Comparison of ENCODE assay signal across 12 cellular contexts in genomic region chr19:15260939-15261338, GRCh38. TPM values are rescaled to one million over a fixed set of nuclear protein-coding genes. Genes with fewer than 3 reads are reported as not detected.
DNase-seq lines count a peak whose midpoint lies in the region; ATAC-seq, FAIRE-seq and TF ChIP-seq lines count a peak whose summit lies in the region.
"Had no signal": no experiment of that assay in that cellular context is flagged by ENCODE, and none has a peak within 500 bp of the region (broad histone marks: within the 10 kb centered on the region; RNA-seq: fewer than 3 reads in every experiment).

No MANE protein-coding gene starts in this region.

- intact Hi-C loops in HepG2 (cut with micrococcal nuclease; ENCODE audit: unreplicated experiment) (loop anchor here (5.0 to 10.0 kb wide), 2 partner anchors 64 to 156 kb away; partner anchors contain the start of gene AKAP8L), right lobe of liver (cut with DNase I) (loop anchor here (5.0 to 10.0 kb wide), 3 partner anchors 64 to 296 kb away; partner anchors contain the start of gene AKAP8 (in 1 of the 2)), Panc1 (cut with micrococcal nuclease; ENCODE audit: unreplicated experiment) (no loop called here)

- no peak overlapping the region for H3K4me3 ChIP-seq in HepG2 (replicated peaks in 1 of 3; ENCODE audit: insufficient read depth in 1 of 3, low read depth in 2 of 3, low read length in 3 of 3)
- no peak overlapping the region for H3K4me3 ChIP-seq in right lobe of liver
- no peak overlapping the region for H3K4me3 ChIP-seq in Panc1 (ENCODE audit: low read depth in 2 of 2, low read length in 2 of 2)
- no peak overlapping the region for H3K4me3 ChIP-seq in fibroblast of pulmonary artery (replicated peaks; ENCODE audit: low read depth, low read length)
- H3K4me3 ChIP-seq: spleen had no signal

- no peak overlapping the region for H2AFZ ChIP-seq in HepG2 (ENCODE audit: low read length)

- WGBS in HepG2 (ENCODE audit: low lambda C conversion rate), result 96% methylated on average over 8 of the region's 8 CpGs
- 73% methylated on average over 6 of the region's 8 CpGs for WGBS in right lobe of liver (ENCODE audit: insufficient coverage, low coverage, low lambda C conversion rate, missing lambda C conversion rate)

- peaks cover 65 to 95% of the 10 kb centered on the region in 2 experiments for H3K36me3 ChIP-seq in HepG2 (replicated peaks in 1 of 2; ENCODE audit: control insufficient read depth in 1 of 2, insufficient read depth in 2 of 2, low read length in 2 of 2)
- H3K36me3 ChIP-seq in right lobe of liver, result peaks cover 11 to 90% (median 48%) of the 10 kb centered on the region in 4 donors
- H3K36me3 ChIP-seq in Panc1 (ENCODE audit: control insufficient read depth, insufficient read depth, low read length), result peaks cover 13% of the 10 kb centered on the region; the same call in 1 of the 2 replicates

- TF ChIP-seq RAD21 in HepG2 (CRISPR knock-in tag; IDR thresholded peaks at IDR 0.05), result no peak

- ATAC-seq in HepG2, result no peak
- ATAC-seq in right lobe of liver, result no peak
- ATAC-seq in Panc1, result no peak
- no peak for ATAC-seq in HG02840 (IDR thresholded peaks at IDR 0.05; ENCODE audit: low FRiP score, unreplicated experiment)
- ATAC-seq in HG02798 (IDR thresholded peaks at IDR 0.05; ENCODE audit: poor library complexity, unreplicated experiment), result no peak
- ATAC-seq: left ventricle myocardium superior had no signal

- H3K27me3 ChIP-seq in HepG2 (ENCODE audit: control insufficient read depth in 1 of 2, insufficient read depth in 2 of 2, low read length in 2 of 2) (no peaks in the 10 kb centered on the region; a peak in 1 of 5 replicates), right lobe of liver (no peaks in the 10 kb centered on the region), Panc1 (ENCODE audit: control insufficient read depth, insufficient read depth, low read length) (no peaks in the 10 kb centered on the region)
- H3K27me3 ChIP-seq: spleen had no signal

- peaks cover 36% of the 10 kb centered on the region; the same call in 1 of the 2 replicates for H4K20me1 ChIP-seq in HepG2 (ENCODE audit: insufficient read depth, low read length)

- no peak for DNase-seq in HepG2 (ENCODE audit: low spot score)
- no peak for DNase-seq in right lobe of liver
- no peak for DNase-seq in Panc1 (ENCODE audit: low read depth, low spot score)
- peak; percentile 33 for DNase-seq in fibroblast of pulmonary artery (ENCODE audit: low read depth)
- DNase-seq in OCI-M2 (lab: John Stamatoyannopoulos, UW; ENCODE audit: unreplicated experiment), result no peak
- DNase-seq in ecto neural progenitor cell (ENCODE audit: low spot score), result no peak
- DNase-seq: activated CD4-positive, alpha-beta T cell treated with anti-CD3 and anti-CD28 coated beads for 1 hour; left ventricle myocardium superior; NCI-H2227 treated with DMSO at 0.1 percent for 48 hours; spleen had no signal

- TF ChIP-seq EP300 in HepG2 (IDR thresholded peaks at IDR 0.05; ENCODE audit: low read depth in 2 of 2, low read length in 2 of 2), result no peak
- TF ChIP-seq EP300 in HepG2 (CRISPR knock-in tag; IDR thresholded peaks at IDR 0.05; ENCODE audit: borderline replicate concordance), result no peak

- H3K9me3 ChIP-seq in HepG2 (ENCODE audit: low read length) (no peaks in the 10 kb centered on the region), right lobe of liver (no peaks in the 10 kb centered on the region), Panc1 (ENCODE audit: control insufficient read depth, insufficient read depth, low read depth, low read length) (no peaks in the 10 kb centered on the region)
- H3K9me3 ChIP-seq: spleen had no signal

- TF ChIP-seq CTCF in HepG2 (CRISPR knock-in tag; IDR thresholded peaks at IDR 0.05), result peak; percentile 55
- peak in 1 of 4 donors; percentile 19 for TF ChIP-seq CTCF in right lobe of liver (IDR thresholded peaks at IDR 0.05)
- TF ChIP-seq CTCF in Panc1 (IDR thresholded peaks at IDR 0.05), result peak; percentile 61
- peak; percentile 28 for TF ChIP-seq CTCF in fibroblast of pulmonary artery (IDR thresholded peaks at IDR 0.05; ENCODE audit: low read length, missing control alignments)

- in situ Hi-C loops in HepG2 (cut with HindIII; ENCODE audit: extremely low pct_ligation_motif_present, low pct_unique_long_range_greater_than_20kb), result no loop called here
- in situ Hi-C loops in Panc1 (cut with HindIII; ENCODE audit: low pct_unique_long_range_greater_than_20kb, low sequenced_read_pairs), result no loop called here

- POLR2A ChIA-PET in HepG2 (lab: Yijun Ruan, JAX) (no interaction called here), Panc1 (lab: Charles Lee) (no interaction called here)

- peaks cover 4% of the 10 kb centered on the region for H3K79me2 ChIP-seq in HepG2 (ENCODE audit: insufficient read depth, low read length)

- CTCF ChIA-PET in HepG2 (lab: Yijun Ruan, JAX; ENCODE audit: low intra/inter-chr PET ratio, low total read pairs), result no interaction called here
- CTCF ChIA-PET in Panc1 (lab: Charles Lee), result no interaction called here

- BruUV-seq in HepG2 (replicated peaks; lab: Mats Ljungman, UMichigan) (no TSS peak), Panc1 (replicated peaks; lab: Mats Ljungman, UMichigan) (TSS peak; percentile 26)

- H3K9ac ChIP-seq in HepG2 (ENCODE audit: insufficient read depth, low read depth, low read length), result no peak overlapping the region

- FAIRE-seq in HepG2 (lab: Jason Lieb, UNC), result no peak

- TF ChIP-seq POLR2A in HepG2 (IDR thresholded peaks at IDR 0.05; ENCODE audit: insufficient read depth in 1 of 2, low read depth in 2 of 2, low read length in 2 of 2) (no peak), right lobe of liver (IDR thresholded peaks at IDR 0.05) (no peak)

- H3K4me2 ChIP-seq in HepG2 (ENCODE audit: low read depth, low read length), result no peak overlapping the region

- H3K27ac ChIP-seq in HepG2 (ENCODE audit: extremely low read length, insufficient read depth, low read length) (no peak overlapping the region), right lobe of liver (no peak overlapping the region), Panc1 (ENCODE audit: low read length) (no peak overlapping the region)
- H3K27ac ChIP-seq: spleen had no signal

- no peaks in the 10 kb centered on the region for H3K4me1 ChIP-seq in HepG2 (ENCODE audit: insufficient read depth, low read length)
- H3K4me1 ChIP-seq in right lobe of liver, result peaks cover 0 to 7% (median 3%) of the 10 kb centered on the region in 4 donors
- H3K4me1 ChIP-seq in Panc1 (ENCODE audit: control insufficient read depth, insufficient read depth, low read length), result peaks cover 4% of the 10 kb centered on the region

TF ChIP-seq in HepG2, 621 proteins besides CTCF, POLR2A, EP300 and RAD21 (continues in another document):
- TF ChIP-seq LBX2 (CRISPR knock-in tag; IDR thresholded peaks at IDR 0.05; ENCODE audit: borderline replicate concordance) (no peak), THRA (CRISPR knock-in tag; IDR thresholded peaks at IDR 0.05; ENCODE audit: borderline replicate concordance) (no peak), MEIS2 (CRISPR knock-in tag; IDR thresholded peaks at IDR 0.05) (no peak), ZNF460 (CRISPR knock-in tag; IDR thresholded peaks at IDR 0.05; ENCODE audit: borderline replicate concordance) (peak; percentile 49; the same call in 1 of the 2 replicates), ZNF724P (CRISPR knock-in tag; IDR thresholded peaks at IDR 0.05; ENCODE audit: borderline replicate concordance) (no peak), GABPA (IDR thresholded peaks at IDR 0.05; ENCODE audit: low read depth, low read length) (no peak), GABPA (CRISPR knock-in tag; IDR thresholded peaks at IDR 0.05; ENCODE audit: low read depth) (no peak), SRF (IDR thresholded peaks at IDR 0.05; ENCODE audit: low read depth, low read length) (no peak)

RNA-seq across cellular contexts. Expression of gene EPHX3, which starts 28.7 kb away (rescaled TPM):
- 0.07 TPM in 1 of 2 replicates, not detected in the other for total RNA-seq in HepG2 (2016; rRNA removed; fragmentation: Illumina TruSeq; extraction: Trizol)
- not detected in 2 replicates for total RNA-seq in HepG2 (2016; cell fraction: cytosol; rRNA removed; fragmentation: Illumina TruSeq; extraction: Trizol; ENCODE audit: low read depth)
- total RNA-seq in HepG2 (2016; cell fraction: insoluble cytoplasmic fraction; rRNA removed; fragmentation: Illumina TruSeq; extraction: Trizol), result 0.06 TPM in 1 of 2 replicates, not detected in the other
- total RNA-seq in HepG2 (2016; cell fraction: membrane; rRNA removed; fragmentation: Illumina TruSeq; extraction: Trizol), result not detected in 2 replicates
- not detected in 2 replicates for total RNA-seq in HepG2 (2016; cell fraction: nucleus; rRNA removed; fragmentation: Illumina TruSeq; extraction: Trizol)
- polyA plus RNA-seq in HepG2 (2011; rRNA removed), result 0.15 and 0.17 TPM in 2 replicates
- 0.04 and 0.05 TPM in 2 replicates for polyA plus RNA-seq in HepG2 (2011; cell fraction: cytosol; rRNA removed)
- 0.78 and 0.82 TPM in 2 replicates for polyA plus RNA-seq in HepG2 (2011; cell fraction: nucleus; rRNA removed)
- polyA plus RNA-seq in HepG2 (2012), result 0.07 TPM in 1 of 2 replicates, not detected in the other
- polyA plus RNA-seq in HepG2 (2016; cell fraction: cytosol; fragmentation: Illumina TruSeq; extraction: Trizol; ENCODE audit: low read depth), result not detected in 2 replicates
- not detected in 2 replicates for polyA plus RNA-seq in HepG2 (2016; cell fraction: insoluble cytoplasmic fraction; fragmentation: Illumina TruSeq; extraction: Trizol; ENCODE audit: low read depth)
- polyA plus RNA-seq in HepG2 (2016; cell fraction: membrane; fragmentation: Illumina TruSeq; extraction: Trizol; ENCODE audit: low read depth), result 0.10 TPM in 1 of 2 replicates, not detected in the other
- not detected in 2 replicates for polyA plus RNA-seq in HepG2 (2016; cell fraction: nucleus; fragmentation: Illumina TruSeq; extraction: Trizol; ENCODE audit: insufficient read depth, low read depth)
- polyA minus RNA-seq in HepG2 (2011; rRNA and poly(A)+ RNA removed; ENCODE audit: low replicate concordance), result 0.76 and 0.96 TPM in 2 replicates
- not detected in 2 replicates for polyA minus RNA-seq in HepG2 (2011; cell fraction: cytosol; rRNA and poly(A)+ RNA removed)
- polyA minus RNA-seq in HepG2 (2011; cell fraction: nucleus; rRNA and poly(A)+ RNA removed), result 0.99 and 1.2 TPM in 2 replicates
- total RNA-seq in right lobe of liver, result under 1 TPM in 3 of 6 experiments, not detected in 3; 0.20 to 0.25 (median 0.22) TPM
- total RNA-seq in Panc1 (2021; ENCODE audit: unreplicated experiment), result 0.31 TPM
- 0.17 TPM for polyA plus RNA-seq in Panc1 (2012; ENCODE audit: insufficient read length)
- total RNA-seq: left ventricle myocardium superior had no signal
